22 cellular contexts compared by ENCODE assay signal in genomic region chr6:50840814-50841192, GRCh38. TPM values are rescaled to one million over a fixed set of nuclear protein-coding genes. Genes with fewer than 3 reads are reported as not detected.
"Had no signal": no experiment of that assay in that cellular context is flagged by ENCODE, and none has a peak within 500 bp of the region (broad histone marks: within the 10 kb centered on the region; RNA-seq: fewer than 3 reads in every experiment).

No MANE protein-coding gene starts in this region.

- H3K4me3 Mint-ChIP-seq: nephron had no signal

- H3K27ac Mint-ChIP-seq: naive B cell, nephron had no signal

- H3K36me3 ChIP-seq: gastrocnemius medialis, heart right ventricle, neutrophil, stomach had no signal

- DNase-seq: cortex of kidney; dorsolateral prefrontal cortex; effector CD8-positive, alpha-beta T cell; gastrocnemius medialis; heart right ventricle; hypothalamus; left ventricle myocardium superior; mesenchymal stem cell; naive B cell; posterior cingulate gyrus; right cardiac atrium; small intestine; stimulated activated CD4-positive, alpha-beta T cell treated with anti-CD3 and anti-CD28 coated beads, Interleukin-12 subunit alpha, Interleukin-12 subunit beta, amount 100 ng/mL, for 4 hours; stimulated activated naive CD4-positive, alpha-beta T cell; stomach; substantia nigra had no signal

- H3K4me1 ChIP-seq: gastrocnemius medialis had no signal

- H3K9me3 ChIP-seq: gastrocnemius medialis, heart right ventricle had no signal

- ATAC-seq: esophagus mucosa, gastrocnemius medialis, heart right ventricle, left ventricle myocardium superior, right cardiac atrium had no signal

- H3K27ac ChIP-seq: dorsolateral prefrontal cortex, gastrocnemius medialis, heart right ventricle, neutrophil, stomach had no signal

- H3K4me3 ChIP-seq: dorsolateral prefrontal cortex, gastrocnemius medialis, heart right ventricle, lung, stomach had no signal

RNA-seq across cellular contexts. Expression of gene TFAP2B, which starts 22.1 kb away (rescaled TPM):
- total RNA-seq: fibroblast of lung, gastrocnemius medialis, heart right ventricle, left ventricle myocardium superior, lung, pulmonary artery endothelial cell, right cardiac atrium had no signal
